In genomic region chr17:77163521-77164280, GRCh38 we compare ENCODE assay signal across 11 cellular contexts. TPM values are rescaled to one million over a fixed set of nuclear protein-coding genes. Genes with fewer than 3 reads are reported as not detected.
DNase-seq lines count a peak whose midpoint lies in the region; ATAC-seq and TF ChIP-seq lines count a peak whose summit lies in the region.
"Had no signal": no experiment of that assay in that cellular context is flagged by ENCODE, and none has a peak within 500 bp of the region (broad histone marks: within the 10 kb centered on the region; RNA-seq: fewer than 3 reads in every experiment).

No MANE protein-coding gene starts in this region.

- no peak overlapping the region for H3K4me3 Mint-ChIP-seq in CD8-positive, alpha-beta T cell

- H3K36me3 ChIP-seq in CD8-positive, alpha-beta T cell (ENCODE audit: insufficient read depth, low read length): no peaks in the 10 kb centered on the region
- H3K36me3 ChIP-seq in MM.1S (replicated peaks; ENCODE audit: insufficient read depth, low read length): peaks cover 29% of the 10 kb centered on the region
- peaks cover 0 to 19% (median 0%) of the 10 kb centered on the region in 3 donors for H3K36me3 ChIP-seq in esophagus squamous epithelium
- no peaks in the 10 kb centered on the region for H3K36me3 ChIP-seq in parathyroid adenoma (ENCODE audit: control insufficient read depth, insufficient read depth, low read length)

- intact Hi-C loops in CD8-positive, alpha-beta T cell (cut with DNase I, micrococcal nuclease): no loop called here
- intact Hi-C loops in esophagus squamous epithelium (cut with DNase I): no loop called here

- no peak for TF ChIP-seq POLR2A in esophagus squamous epithelium (IDR thresholded peaks at IDR 0.05)

- peaks cover 53% of the 10 kb centered on the region for H3F3A ChIP-seq in MM.1S (ENCODE audit: insufficient read depth, low read length)

- H3K9me3 ChIP-seq in CD8-positive, alpha-beta T cell (ENCODE audit: low read length): peaks cover 9% of the 10 kb centered on the region
- no peaks in the 10 kb centered on the region for H3K9me3 ChIP-seq in MM.1S (replicated peaks; ENCODE audit: insufficient read depth, low read length)
- H3K9me3 ChIP-seq in esophagus squamous epithelium: peaks cover 0 to 22% (median 16%) of the 10 kb centered on the region in 3 donors
- no peaks in the 10 kb centered on the region for H3K9me3 ChIP-seq in parathyroid adenoma (ENCODE audit: control insufficient read depth, low read length)

- H3K9ac ChIP-seq in MM.1S (ENCODE audit: low read length) (peak overlapping the region; percentile 64), parathyroid adenoma (no peak overlapping the region)

- peaks cover 100% of the 10 kb centered on the region for H3K79me2 ChIP-seq in MM.1S (ENCODE audit: low read length)
- peaks cover 26% of the 10 kb centered on the region for H3K79me2 ChIP-seq in parathyroid adenoma

- H3K9me3 Mint-ChIP-seq in CD8-positive, alpha-beta T cell: peaks cover 12% of the 10 kb centered on the region

- no peaks in the 10 kb centered on the region for H3K27me3 Mint-ChIP-seq in CD8-positive, alpha-beta T cell (ENCODE audit: low read depth)
- H3K27me3 Mint-ChIP-seq: CD8-positive, alpha-beta memory T cell had no signal

- no peak overlapping the region for H3K4me3 ChIP-seq in CD8-positive, alpha-beta T cell (ENCODE audit: low read depth, low read length)
- H3K4me3 ChIP-seq in MM.1S (ENCODE audit: low read length): peak overlapping the region; percentile 40; the same call in 1 of the 2 replicates
- H3K4me3 ChIP-seq in esophagus squamous epithelium: no peak overlapping the region
- no peak overlapping the region for H3K4me3 ChIP-seq in parathyroid adenoma (ENCODE audit: low read depth, low read length)

- H3K27ac Mint-ChIP-seq in CD8-positive, alpha-beta T cell: peak overlapping the region; percentile 57

- peaks cover 18% of the 10 kb centered on the region for H3K4me1 ChIP-seq in CD8-positive, alpha-beta T cell (ENCODE audit: insufficient read depth, low read length)
- H3K4me1 ChIP-seq in MM.1S (ENCODE audit: low read length) (peaks cover 67% of the 10 kb centered on the region), esophagus squamous epithelium (peaks cover 7 to 68% (median 34%) of the 10 kb centered on the region in 3 donors), parathyroid adenoma (peaks cover 43% of the 10 kb centered on the region)

- no peak for TF ChIP-seq CTCF in CD8-positive, alpha-beta T cell (IDR thresholded peaks at IDR 0.05)
- TF ChIP-seq CTCF in MM.1S (IDR thresholded peaks at IDR 0.05; ENCODE audit: low read length) (no peak), esophagus squamous epithelium (IDR thresholded peaks at IDR 0.05) (no peak), parathyroid adenoma (IDR thresholded peaks at IDR 0.05) (no peak)

- WGBS in esophagus squamous epithelium, 2 donors: 88 to 89% methylated on average over 17 of the region's 17 CpGs

- H3K36me3 Mint-ChIP-seq in CD8-positive, alpha-beta T cell: peaks cover 45% of the 10 kb centered on the region

- H2AFZ ChIP-seq in MM.1S (ENCODE audit: low read length) (no peak overlapping the region), parathyroid adenoma (peak overlapping the region; percentile 74)

- H3K9me2 ChIP-seq in MM.1S (replicated peaks; ENCODE audit: insufficient read depth, low read length): no peaks in the 10 kb centered on the region

- H3K27ac ChIP-seq in CD8-positive, alpha-beta T cell (ENCODE audit: low read depth, low read length): no peak overlapping the region
- peak overlapping the region; percentile 87 for H3K27ac ChIP-seq in MM.1S (ENCODE audit: low read length)
- H3K27ac ChIP-seq in esophagus squamous epithelium: peak overlapping the region in 3 of 4 donors; percentile 48 to 60 (median 51)
- H3K27ac ChIP-seq in parathyroid adenoma: peak overlapping the region; percentile 83

- ATAC-seq in CD8-positive, alpha-beta T cell: no peak
- ATAC-seq in GM19035 (IDR thresholded peaks at IDR 0.05; ENCODE audit: unreplicated experiment): no peak
- no peak for ATAC-seq in GM19463 (IDR thresholded peaks at IDR 0.05; ENCODE audit: unreplicated experiment)

- H3K27me3 ChIP-seq in CD8-positive, alpha-beta T cell (ENCODE audit: insufficient read depth, low read length): no peaks in the 10 kb centered on the region
- no peaks in the 10 kb centered on the region for H3K27me3 ChIP-seq in MM.1S (replicated peaks; ENCODE audit: insufficient read depth, low read length)
- no peaks in the 10 kb centered on the region for H3K27me3 ChIP-seq in esophagus squamous epithelium
- H3K27me3 ChIP-seq in parathyroid adenoma (ENCODE audit: control insufficient read depth, insufficient read depth, low read length): no peaks in the 10 kb centered on the region

- CTCF ChIA-PET in CD8-positive, alpha-beta T cell (lab: Charles Lee): no interaction called here

- DNase-seq in CD8-positive, alpha-beta T cell: no peak
- DNase-seq in MM.1S (peak; percentile 91), esophagus squamous epithelium (lab: John Stamatoyannopoulos, UW) (no peak), mesenteric fat pad (ENCODE audit: low spot score) (no peak)
- no peak for DNase-seq in activated effector memory CD4-positive, alpha-beta T cell treated with anti-CD3 and anti-CD28 coated beads, Interleukin-2, amount 50 U/mL, for 16 hours
- DNase-seq: CD8-positive, alpha-beta memory T cell; effector CD8-positive, alpha-beta T cell; NCI-H1694 had no signal

- H3K4me1 Mint-ChIP-seq in CD8-positive, alpha-beta T cell (ENCODE audit: low read depth): peaks cover 47% of the 10 kb centered on the region

- POLR2A ChIA-PET in CD8-positive, alpha-beta T cell (lab: Charles Lee): no interaction called here

- H3K4me2 ChIP-seq in MM.1S (ENCODE audit: low read depth, low read length) (peak overlapping the region; percentile 81), parathyroid adenoma (ENCODE audit: low read length) (peak overlapping the region; percentile 5)

- peaks cover 19% of the 10 kb centered on the region; the same call in 1 of the 2 replicates for H4K20me1 ChIP-seq in MM.1S (ENCODE audit: insufficient read depth, low read length)

RNA-seq across cellular contexts. Expression of gene SEC14L1, which starts 22.9 kb away (rescaled TPM):
- total RNA-seq in CD8-positive, alpha-beta T cell: 100 to 1,000 TPM; 114 to 118 TPM
- 10 to 100 TPM; 27.3 to 39.2 (median 32.8) TPM for total RNA-seq in esophagus squamous epithelium
- 192 TPM for total RNA-seq in mesenteric fat pad
